Comparison of ENCODE assay signal across 8 cellular contexts in the genomic region with DNA sequence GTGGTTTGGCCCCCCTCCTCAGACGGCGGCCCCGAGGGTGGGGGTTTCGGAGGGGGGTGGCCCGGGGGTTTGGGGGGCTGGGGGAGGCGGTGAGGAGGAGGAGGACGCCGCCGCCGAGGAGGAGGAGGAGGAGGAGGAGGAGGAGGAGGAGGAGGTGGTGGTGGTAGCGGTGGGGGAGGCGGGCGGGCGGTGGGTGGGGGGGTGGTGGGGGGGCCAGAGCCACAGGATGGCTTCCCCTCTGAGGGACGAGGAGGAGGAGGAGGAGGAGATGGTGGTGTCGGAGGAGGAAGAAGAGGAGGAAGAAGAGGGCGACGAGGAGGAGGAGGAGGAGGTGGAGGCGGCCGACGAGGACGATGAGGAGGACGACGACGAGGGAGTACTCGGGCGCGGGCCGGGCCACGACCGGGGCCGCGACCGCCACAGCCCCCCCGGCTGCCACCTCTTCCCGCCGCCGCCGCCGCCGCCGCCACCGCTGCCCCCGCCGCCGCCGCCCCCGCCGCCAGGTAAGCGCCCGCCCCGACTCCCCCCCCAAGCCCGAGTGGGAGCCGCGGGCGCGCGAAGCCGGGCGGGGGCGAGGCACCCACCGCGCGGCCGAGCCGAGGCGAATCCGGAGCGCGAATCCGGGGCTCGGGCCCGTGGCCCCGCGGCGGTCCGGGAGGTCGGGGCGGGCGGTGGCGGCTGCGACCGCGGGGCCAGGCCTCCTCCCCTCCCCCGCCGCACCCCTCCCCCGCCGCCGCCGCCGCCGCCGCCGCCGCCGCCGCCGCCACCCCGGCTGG. TPM values are rescaled to one million over a fixed set of nuclear protein-coding genes. Genes with fewer than 3 reads are reported as not detected.
A peak's percentile ranks its signal among the peaks of the same experiment; 100 is the strongest.
DNase-seq lines count a peak whose midpoint lies in the region; ATAC-seq and TF ChIP-seq lines count a peak whose summit lies in the region.

No MANE protein-coding gene starts in this region.

- DNase-seq in activated T-cell treated with anti-CD3 and anti-CD28 coated beads for 1 hour (ENCODE audit: low read depth) (peak; percentile 38), esophagus squamous epithelium (lab: John Stamatoyannopoulos, UW) (no peak), psoas muscle (peak in 1 of 2 donors; percentile 24), HCEC 1CT (no peak), SW480 (ENCODE audit: low spot score) (no peak)

- H3K27ac ChIP-seq in C4-2B = peak overlapping the region; percentile 100
- peak overlapping the region; percentile 59 for H3K27ac ChIP-seq in HUES48 (ENCODE audit: low read depth, low read length)
- peak overlapping the region; percentile 98 to 99 (median 98) for H3K27ac ChIP-seq in esophagus squamous epithelium
- H3K27ac ChIP-seq in psoas muscle = no peak overlapping the region

- peaks cover 4% of the 10 kb centered on the region; the same call in 1 of the 2 replicates for H3K36me3 ChIP-seq in HUES48 (ENCODE audit: control insufficient read depth, insufficient read depth, low read length)
- H3K36me3 ChIP-seq in esophagus squamous epithelium = peaks cover 0 to 24% (median 0%) of the 10 kb centered on the region in 3 donors
- H3K36me3 ChIP-seq in psoas muscle (ENCODE audit: insufficient read depth in 1 of 2, low read depth in 1 of 2) = no peaks in the 10 kb centered on the region

- H3K4me3 ChIP-seq in HUES48 (ENCODE audit: low read depth, low read length) (peak overlapping the region; percentile 85; the same call in 1 of the 2 replicates), esophagus squamous epithelium (peak overlapping the region; percentile 85 to 97 (median 89)), psoas muscle (peak overlapping the region; percentile 81)

- no peak for TF ChIP-seq POLR2A in esophagus squamous epithelium (IDR thresholded peaks at IDR 0.05)

- H3K27me3 ChIP-seq in HUES48 (ENCODE audit: control insufficient read depth, insufficient read depth, low read length) (peaks cover 11% of the 10 kb centered on the region), esophagus squamous epithelium (no peaks in the 10 kb centered on the region), psoas muscle (ENCODE audit: insufficient read depth in 3 of 3, low read length in 2 of 3) (peaks cover 0 to 51% (median 2%) of the 10 kb centered on the region in 3 donors)

- intact Hi-C loops in esophagus squamous epithelium (cut with DNase I) = no loop called here
- intact Hi-C loops in psoas muscle (cut with DNase I) = no loop called here

- TF ChIP-seq CTCF in C4-2B (conservative IDR thresholded peaks at IDR 0.05) (no peak), esophagus squamous epithelium (IDR thresholded peaks at IDR 0.05) (no peak), psoas muscle (IDR thresholded peaks at IDR 0.05) (no peak)

- H3K9me3 ChIP-seq in HUES48 (ENCODE audit: control insufficient read depth, insufficient read depth, low read length) (no peaks in the 10 kb centered on the region), esophagus squamous epithelium (no peaks in the 10 kb centered on the region), psoas muscle (no peaks in the 10 kb centered on the region)

- no peak overlapping the region for H3K9ac ChIP-seq in HUES48 (ENCODE audit: low read depth, low read length)

- peaks cover 31% of the 10 kb centered on the region for H3K4me1 ChIP-seq in HUES48 (ENCODE audit: control insufficient read depth, insufficient read depth, low read length)
- peaks cover 46 to 88% (median 56%) of the 10 kb centered on the region in 3 donors for H3K4me1 ChIP-seq in esophagus squamous epithelium
- H3K4me1 ChIP-seq in psoas muscle = peaks cover 41% of the 10 kb centered on the region

- ATAC-seq in psoas muscle = no peak
- no peak for ATAC-seq in GM18858 (IDR thresholded peaks at IDR 0.05; ENCODE audit: unreplicated experiment)

- WGBS in esophagus squamous epithelium, 2 donors = 0 to 1% methylated on average over 11 to 19 of the region's 99 CpGs
- WGBS in psoas muscle, 3 donors = 3 to 11% (median 9%) methylated on average over 15 to 76 of the region's 99 CpGs

RNA-seq across cellular contexts. Expression of a gene that starts 3.8 kb away (rescaled TPM):
- total RNA-seq in esophagus squamous epithelium (10 to 100 TPM; 57.7 to 93.5 (median 73.0) TPM), psoas muscle (10 to 100 TPM in 1 of 4 donors, 1 to 10 TPM in 3; 5.8 to 13.1 (median 7.5) TPM)
- polyA plus RNA-seq in psoas muscle = 1 to 10 TPM; 3.3 to 6.9 (median 6.8) TPM

RNA-seq across cellular contexts. Expression of a gene that starts 27.0 kb away (rescaled TPM):
- 1 to 10 TPM; 3.8 to 9.3 (median 7.5) TPM for total RNA-seq in esophagus squamous epithelium
- total RNA-seq in psoas muscle = 10 to 100 TPM in 2 of 4 donors, 1 to 10 TPM in 2; 9.9 to 11.9 (median 10.2) TPM
- polyA plus RNA-seq in psoas muscle = 10 to 100 TPM in 2 of 3 donors, 1 to 10 TPM in 1; 7.1 to 31.7 (median 10.4) TPM

RNA-seq across cellular contexts. Expression of a gene that starts 27.4 kb away (rescaled TPM):
- total RNA-seq in esophagus squamous epithelium (10 to 100 TPM; 45.2 to 80.1 (median 74.8) TPM), psoas muscle (10 to 100 TPM; 60.8 to 95.4 (median 73.3) TPM)
- polyA plus RNA-seq in psoas muscle = 100 to 1,000 TPM; 104 to 148 (median 109) TPM

RNA-seq across cellular contexts. Expression of a gene that starts 29.9 kb away (rescaled TPM):
- total RNA-seq in esophagus squamous epithelium (1 to 10 TPM in 3 of 4 donors, not detected in 1; 1.5 to 3.8 (median 1.6) TPM), psoas muscle (10 to 100 TPM; 16.3 to 31.3 (median 19.0) TPM)
- 10 to 100 TPM; 24.0 to 57.4 (median 42.6) TPM for polyA plus RNA-seq in psoas muscle

RNA-seq across cellular contexts. Expression of a gene that starts 31.3 kb away (rescaled TPM):
- 1 to 10 TPM in 3 of 4 donors, under 1 TPM in 1; 0.94 to 8.6 (median 5.7) TPM for total RNA-seq in esophagus squamous epithelium
- 1 to 10 TPM in 2 of 4 donors, under 1 TPM in 2; 0.62 to 2.6 (median 1.0) TPM for total RNA-seq in psoas muscle
- polyA plus RNA-seq in psoas muscle = 1 to 10 TPM; 1.5 to 2.4 (median 1.6) TPM

Comparison
In these comparisons a context has a peak if more than half of its experiments do, and no peak if none do; other contexts are left out.
1. RNA of a gene that starts 3.8 kb away (total RNA-seq): 57.7 to 93.5 TPM in esophagus squamous epithelium; 5.8 to 13.1 TPM in psoas muscle; every median in the first group is over 4 times any median in the second.
2. Peak in every context shown above with its lines, with median percentiles within 50 percentile points of each other: H3K4me3 ChIP-seq.